8 cellular contexts compared by ENCODE assay signal in genomic region chr10:114043532-114044250, GRCh38. TPM values are rescaled to one million over a fixed set of nuclear protein-coding genes. Genes with fewer than 3 reads are reported as not detected.
DNase-seq lines count a peak whose midpoint lies in the region; ATAC-seq and TF ChIP-seq lines count a peak whose summit lies in the region.

TSS of gene ADRB1 (plus strand) at chr10:114043866. CDS start at chr10:114044133, 267 bp downstream.

- peak within 1 kb of the TSS; percentile 92 for H2AFZ ChIP-seq in mammary epithelial cell (ENCODE audit: low read depth, low read length)

- TF ChIP-seq CTCF in C4-2B (conservative IDR thresholded peaks at IDR 0.05) (no peak), mammary epithelial cell (conservative IDR thresholded peaks at IDR 0.05 in 1 of 2, IDR thresholded peaks at IDR 0.05 in 1 of 2; ENCODE audit: extremely low read depth in 1 of 2, insufficient read depth in 1 of 2, low read depth in 1 of 2, low read length in 2 of 2) (no peak)

- dilution Hi-C loops in mammary epithelial cell (cut with HindIII; ENCODE audit: low sequenced_read_pairs) = no loop called here

- intact Hi-C loops in mammary epithelial cell (cut with micrococcal nuclease) = no loop called here

- BruUV-seq in mammary epithelial cell (replicated peaks; lab: Mats Ljungman, UMichigan) = no TSS peak

- H3K4me2 ChIP-seq in mammary epithelial cell (ENCODE audit: insufficient read depth, low read depth, low read length) = peak within 1 kb of the TSS; percentile 85
- H3K4me2 ChIP-seq in skeletal muscle satellite cell (ENCODE audit: low read length) = peak within 1 kb of the TSS; percentile 77

- no CpG with 5 or more reads among the region's 91 CpGs for WGBS in mammary epithelial cell (ENCODE audit: low coverage, missing lambda C conversion rate)

- H3K9ac ChIP-seq in mammary epithelial cell (ENCODE audit: insufficient read depth, low read length) (no peak within 1 kb of the TSS), skeletal muscle satellite cell (ENCODE audit: low read depth, low read length) (peak within 1 kb of the TSS; percentile 6)

- no peak for TF ChIP-seq RAD21 in Ishikawa (IDR thresholded peaks at IDR 0.05; ENCODE audit: low read depth)

- H4K20me1 ChIP-seq in mammary epithelial cell (ENCODE audit: insufficient read depth, low read length) = peaks cover 6% of the 10 kb centered on the region

- CTCF ChIA-PET in mammary epithelial cell (lab: Charles Lee; ENCODE audit: low non-redundant PET) = no interaction called here

- H3K4me1 ChIP-seq in mammary epithelial cell (ENCODE audit: insufficient read depth, low read length) = peaks cover 9% of the 10 kb centered on the region
- peaks cover 8% of the 10 kb centered on the region for H3K4me1 ChIP-seq in skeletal muscle satellite cell (ENCODE audit: control insufficient read depth, insufficient read depth, low read length)

- H3K27me3 ChIP-seq in mammary epithelial cell (ENCODE audit: insufficient read depth, low read length) = peaks cover 25% of the 10 kb centered on the region
- H3K27me3 ChIP-seq in skeletal muscle satellite cell (ENCODE audit: control insufficient read depth, insufficient read depth, low read length) = peaks cover 23% of the 10 kb centered on the region

- H3K4me3 ChIP-seq in mammary epithelial cell (replicated peaks in 1 of 3; ENCODE audit: insufficient read depth in 1 of 3, low read depth in 2 of 3, low read length in 3 of 3) = peak within 1 kb of the TSS; percentile 32 to 60 (median 46)
- peak within 1 kb of the TSS; percentile 65 for H3K4me3 ChIP-seq in skeletal muscle satellite cell (ENCODE audit: low read length)

- H3K9me3 ChIP-seq in mammary epithelial cell (replicated peaks; ENCODE audit: insufficient read depth, low read length) (peaks cover 6% of the 10 kb centered on the region), skeletal muscle satellite cell (replicated peaks; ENCODE audit: low read length) (no peaks in the 10 kb centered on the region)

- TF ChIP-seq EP300 in Ishikawa (IDR thresholded peaks at IDR 0.05; ENCODE audit: borderline replicate concordance) = no peak

- in situ Hi-C loops in mammary epithelial cell (cut with MboI; ENCODE audit: low sequenced_read_pairs in 2 of 2) = no loop called here

- DNase-seq in mammary epithelial cell = peak; percentile 50
- DNase-seq in iris pigment epithelial cell (ENCODE audit: low read depth) = peak; percentile 32
- no peak for DNase-seq in activated CD4-positive, CD25-positive, alpha-beta regulatory T cell treated with anti-CD3 and anti-CD28 coated beads, Interleukin-2, amount 50 U/mL, for 72 hours

- ATAC-seq in GM19324 (IDR thresholded peaks at IDR 0.05; ENCODE audit: low FRiP score, unreplicated experiment) (peak; percentile 43), SK-N-SH treated with all-trans-retinoic acid at 6 μM for 48 hours (peak; percentile 60)

- H3K27ac ChIP-seq in C4-2B (peak within 1 kb of the TSS; percentile 78), mammary epithelial cell (ENCODE audit: insufficient read depth, low read depth, low read length) (no peak within 1 kb of the TSS)

- H3K79me2 ChIP-seq in mammary epithelial cell (ENCODE audit: insufficient read depth, low read length) = no peaks in the 10 kb centered on the region

- H3K36me3 ChIP-seq in mammary epithelial cell (ENCODE audit: insufficient read depth, low read length) (no peaks in the 10 kb centered on the region), skeletal muscle satellite cell (ENCODE audit: insufficient read depth, low read length) (no peaks in the 10 kb centered on the region)

TF ChIP-seq in Ishikawa, 13 proteins besides CTCF, POLR2A, EP300 and RAD21:
- peak; percentile 67; the same call in 1 of the 2 replicates for TF ChIP-seq TAF1 (IDR thresholded peaks at IDR 0.05; ENCODE audit: low read depth)
- peak; percentile 18; the same call in 1 of the 2 replicates for TF ChIP-seq MAX (IDR thresholded peaks at IDR 0.05)
- no peak; the same call in 1 of the 2 replicates for TF ChIP-seq ZBTB7A (IDR thresholded peaks at IDR 0.05; ENCODE audit: low read depth)

TF ChIP-seq in SK-N-SH treated with all-trans-retinoic acid at 6 μM for 48 hours, 23 proteins besides CTCF, POLR2A, EP300 and RAD21:
- no peak for TF ChIP-seq ZNF70 (CRISPR knock-in tag; IDR thresholded peaks at IDR 0.05)
- TF ChIP-seq PATZ1 (CRISPR knock-in tag; IDR thresholded peaks at IDR 0.05; ENCODE audit: borderline replicate concordance) = no peak
- no peak for TF ChIP-seq OSR1 (CRISPR knock-in tag; IDR thresholded peaks at IDR 0.05)
- TF ChIP-seq SNAI2 (CRISPR knock-in tag; IDR thresholded peaks at IDR 0.05) = no peak
- no peak for TF ChIP-seq ESRRG (CRISPR knock-in tag; IDR thresholded peaks at IDR 0.05)
- TF ChIP-seq POU6F1 (CRISPR knock-in tag; IDR thresholded peaks at IDR 0.05; ENCODE audit: borderline replicate concordance, low read depth) = no peak
- no peak for TF ChIP-seq PPARA (CRISPR knock-in tag; IDR thresholded peaks at IDR 0.05; ENCODE audit: borderline replicate concordance)
- no peak for TF ChIP-seq ISL1 (CRISPR knock-in tag; IDR thresholded peaks at IDR 0.05)

RNA-seq across cellular contexts. Expression of gene ADRB1, which starts in this region (rescaled TPM):
- total RNA-seq in mammary epithelial cell = under 1 TPM in 1 of 2 donors, not detected in 1; 0.21 TPM
- 0.03 TPM for polyA plus RNA-seq in mammary epithelial cell
- not detected for polyA minus RNA-seq in mammary epithelial cell
- total RNA-seq in skeletal muscle satellite cell (2012; rRNA removed) = not detected in 2 replicates

Comparison
In these comparisons a context has a peak if more than half of its experiments do, and no peak if none do; other contexts are left out.
1. Peak in DNase-seq, H3K4me3 ChIP-seq and H3K4me2 ChIP-seq in mammary epithelial cell; RNA of the gene not detected or under 1 TPM.